Comparison of ENCODE assay signal across 1 cellular context in the genomic region with DNA sequence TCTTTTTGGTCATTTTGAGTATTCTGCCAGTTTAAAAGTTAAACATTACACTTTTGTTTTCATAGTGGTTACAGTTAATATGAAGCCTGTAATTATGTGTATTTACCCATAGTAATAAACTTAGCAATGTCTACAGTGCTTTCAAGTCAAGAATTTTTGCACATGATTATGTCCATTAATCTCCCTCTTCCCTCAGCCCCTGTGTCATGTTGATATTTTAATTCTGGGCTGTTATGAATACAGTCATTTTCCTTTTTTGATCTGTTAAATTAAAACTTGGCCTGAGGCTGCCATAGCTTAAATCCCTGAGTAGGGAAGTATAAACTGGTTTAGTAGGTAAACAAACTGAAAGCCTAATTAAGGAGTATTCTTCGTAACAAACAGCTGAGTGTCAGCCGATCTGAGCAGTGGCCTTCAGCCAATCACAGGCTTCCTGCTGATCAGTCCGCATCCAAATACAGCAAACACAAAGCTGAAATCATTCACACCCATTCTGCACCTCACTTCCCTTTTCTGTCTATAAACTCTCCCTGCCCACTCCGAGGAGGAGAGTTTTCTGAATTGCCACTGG.
TF ChIP-seq lines count a peak whose summit lies in the region.

No MANE protein-coding gene starts in this region.

TF ChIP-seq in WTC11, 78 proteins besides CTCF, POLR2A, EP300 and RAD21 (continued from another document):
- TF ChIP-seq ZNF425 (CRISPR knock-in tag; conservative IDR thresholded peaks at IDR 0.05) (no peak), SOX15 (CRISPR knock-in tag; IDR thresholded peaks at IDR 0.05) (no peak)
